ENCODE assay signal across 10 cellular contexts in genomic region chr22:45276507-45276906, GRCh38. TPM values are rescaled to one million over a fixed set of nuclear protein-coding genes. Genes with fewer than 3 reads are reported as not detected.
"Had no signal": no experiment of that assay in that cellular context is flagged by ENCODE, and none has a peak within 500 bp of the region (broad histone marks: within the 10 kb centered on the region; RNA-seq: fewer than 3 reads in every experiment).

No MANE protein-coding gene starts in this region.

- H3K4me3 ChIP-seq: GM23248, HAP-1, K562 had no signal

- H2AFZ ChIP-seq: GM23248 had no signal

- ATAC-seq: HCT116, K562 had no signal

- H3K27ac ChIP-seq: GM23248 had no signal

- H3K9me3 ChIP-seq: HAP-1 had no signal

- H3K9ac ChIP-seq: GM23248 had no signal

- FAIRE-seq: HTR-8/SVneo, K562 had no signal

- DNase-seq: GM23248, GOT3, H7, HFFc6, KG1 had no signal

- H3K36me3 ChIP-seq: HAP-1 had no signal

RNA-seq across cellular contexts. Expression of gene UPK3A, which starts 8.2 kb away (rescaled TPM):
- total RNA-seq: GM23248, H4, H7, HFFc6, K562 had no signal
- polyA plus RNA-seq: GM23248, K562 had no signal
